In the genomic region with DNA sequence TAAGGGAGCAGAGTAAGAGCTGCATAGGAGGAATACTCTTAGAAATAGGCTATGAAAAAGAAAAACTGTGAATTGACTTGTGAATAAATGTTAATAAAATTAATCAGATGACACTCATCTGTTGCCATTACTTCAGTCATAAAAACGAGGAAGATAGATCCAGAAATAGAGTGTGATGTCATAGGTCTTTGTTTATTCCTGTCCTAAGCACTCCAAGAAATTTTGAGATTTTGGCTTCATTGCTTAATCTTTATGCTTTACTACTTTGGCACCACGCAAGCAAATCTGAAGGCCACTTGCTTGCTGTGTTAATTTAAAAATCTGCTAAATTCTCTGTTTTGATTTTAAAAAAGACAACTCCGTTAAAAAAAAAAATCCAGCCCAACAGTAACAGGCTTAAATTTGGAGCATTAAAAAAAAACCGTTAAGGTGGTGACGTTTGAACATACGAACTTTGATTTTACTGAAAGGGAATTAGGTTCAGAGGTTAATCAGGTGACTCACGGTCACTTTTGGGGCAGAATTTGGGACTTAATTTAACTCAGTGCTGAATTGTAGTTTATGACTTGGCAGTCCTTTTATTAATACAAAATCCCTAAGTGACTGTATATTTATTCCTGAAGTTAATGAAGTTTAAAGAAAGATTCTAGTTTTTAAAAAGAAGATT, we compare ENCODE assay signal across 10 cellular contexts. TPM values are rescaled to one million over a fixed set of nuclear protein-coding genes. Genes with fewer than 3 reads are reported as not detected.
DNase-seq lines count a peak whose midpoint lies in the region; ATAC-seq and TF ChIP-seq lines count a peak whose summit lies in the region.
"Had no signal": no experiment of that assay in that cellular context is flagged by ENCODE, and none has a peak within 500 bp of the region (broad histone marks: within the 10 kb centered on the region; RNA-seq: fewer than 3 reads in every experiment).

No MANE protein-coding gene starts in this region.

- H3K4me1 ChIP-seq in thoracic aorta (ENCODE audit: control insufficient read depth in 1 of 2, low read depth in 2 of 2), result peaks cover 20 to 36% of the 10 kb centered on the region in 2 donors
- H3K4me1 ChIP-seq in ovary (ENCODE audit: insufficient read depth), result peaks cover 7% of the 10 kb centered on the region

- H3K4me1 Mint-ChIP-seq in T-cell, result peaks cover 39 to 55% (median 44%) of the 10 kb centered on the region in 3 donors

- peak overlapping the region; percentile 96 for H3K4me3 ChIP-seq in thoracic aorta
- H3K4me3 ChIP-seq in ovary, result no peak overlapping the region

- no peak for TF ChIP-seq POLR2A in ovary (IDR thresholded peaks at IDR 0.05)

- H3K36me3 ChIP-seq in thoracic aorta, result peaks cover 16% of the 10 kb centered on the region
- H3K36me3 ChIP-seq in ovary, result no peaks in the 10 kb centered on the region

- no peaks in the 10 kb centered on the region for H3K9me3 Mint-ChIP-seq in T-cell
- H3K9me3 Mint-ChIP-seq: IgD-negative memory B cell had no signal

- H3K27ac ChIP-seq in thoracic aorta (peak overlapping the region; percentile 69 to 98), ovary (peak overlapping the region in 1 of 2 donors; percentile 34)

- H3K27me3 ChIP-seq in thoracic aorta (replicated peaks; ENCODE audit: insufficient read depth) (no peaks in the 10 kb centered on the region), ovary (no peaks in the 10 kb centered on the region)

- POLR2A ChIA-PET in T-cell (lab: Charles Lee), result interaction anchor here in 1 of 2 donors (4.8 kb wide), 1 partner anchor 9 kb away, joined by 37 read pairs; no protein-coding TSS in a partner anchor
- POLR2A ChIA-PET in HEK293T (lab: Yijun Ruan, JAX), result no interaction called here

- intact Hi-C loops in ovary (cut with DNase I), result loop anchor here in 1 of 4 donors (5.0 kb wide), 1 partner anchor 246 kb away; the partner anchor contains the start of genes DOCK4 and ZNF277

- no peaks in the 10 kb centered on the region for H3K27me3 Mint-ChIP-seq in T-cell
- H3K27me3 Mint-ChIP-seq: IgD-negative memory B cell had no signal

- TF ChIP-seq CTCF in thoracic aorta (IDR thresholded peaks at IDR 0.05) (no peak), ovary (IDR thresholded peaks at IDR 0.05) (no peak)

- no peak overlapping the region for H3K27ac Mint-ChIP-seq in T-cell
- H3K27ac Mint-ChIP-seq: IgD-negative memory B cell had no signal

- no peak overlapping the region for H3K4me3 Mint-ChIP-seq in T-cell

- CTCF ChIA-PET in T-cell (lab: Charles Lee) (no interaction called here), HEK293T (lab: Yijun Ruan, JAX) (no interaction called here)

- WGBS in ovary, 3 donors, result 25 to 29% (median 25%) methylated on average over 7 of the region's 7 CpGs

- no peak for TF ChIP-seq EP300 in ovary (IDR thresholded peaks at IDR 0.05)

- no peak for ATAC-seq in thoracic aorta (ENCODE audit: insufficient number of reproducible peaks, low FRiP score, low read depth)
- ATAC-seq in T-cell (replicated peaks in 1 of 4), result no peak

- H3K36me3 Mint-ChIP-seq in T-cell, result peaks cover 10% of the 10 kb centered on the region
- H3K36me3 Mint-ChIP-seq: IgD-negative memory B cell had no signal

- H3K9me3 ChIP-seq in thoracic aorta (no peaks in the 10 kb centered on the region), ovary (no peaks in the 10 kb centered on the region)

- DNase-seq in SIG-M5 treated with dmso at 0.1 percent for 504 hours (lab: John Stamatoyannopoulos, UW; ENCODE audit: unreplicated experiment) (peak; percentile 11), SIG-M5 (lab: John Stamatoyannopoulos, UW) (no peak), amniotic epithelial cell (ENCODE audit: low read depth) (peak; percentile 66), iris pigment epithelial cell (ENCODE audit: low read depth) (peak; percentile 79), thoracic aorta (ENCODE audit: low spot score) (no peak), ovary (no peak), T-cell (no peak), HEK293T (ENCODE audit: extremely low spot score) (no peak)
- DNase-seq: stimulated activated CD4-positive, alpha-beta T cell treated with anti-CD3 and anti-CD28 coated beads, Interleukin-2, amount 100 ng/mL, for 48 hours had no signal

TF ChIP-seq in HEK293T, 16 proteins besides CTCF, POLR2A, EP300 and RAD21:
- no peak for TF ChIP-seq ZNF384 (IDR thresholded peaks at IDR 0.05)
- TF ChIP-seq ELF4 (IDR thresholded peaks at IDR 0.05), result no peak
- TF ChIP-seq FOXK2 (IDR thresholded peaks at IDR 0.05), result no peak
- TF ChIP-seq FOXM1 (IDR thresholded peaks at IDR 0.05; ENCODE audit: borderline replicate concordance), result no peak
- TF ChIP-seq CTBP1 (IDR thresholded peaks at IDR 0.05; ENCODE audit: borderline replicate concordance), result no peak
- no peak for TF ChIP-seq L3MBTL2 (conservative IDR thresholded peaks at IDR 0.05)
- no peak for TF ChIP-seq SUZ12 (IDR thresholded peaks at IDR 0.05)
- no peak for TF ChIP-seq FOXA1 (IDR thresholded peaks at IDR 0.05)
- TF ChIP-seq LEF1 (IDR thresholded peaks at IDR 0.05; ENCODE audit: borderline replicate concordance), result no peak
- TF ChIP-seq TARDBP (IDR thresholded peaks at IDR 0.05), result no peak

RNA-seq across cellular contexts. Expression of gene IFRD1, which starts 3.4 kb away (rescaled TPM):
- total RNA-seq in thoracic aorta, result 10 to 100 TPM; 67.0 to 99.6 TPM
- total RNA-seq in ovary, result 10 to 100 TPM; 35.1 to 75.1 (median 58.1) TPM
- 10 to 100 TPM; 21.2 to 29.3 TPM for polyA plus RNA-seq in ovary
- 100 to 1,000 TPM in 2 of 5 donors, 10 to 100 TPM in 3; 45.0 to 268 (median 52.1) TPM for total RNA-seq in T-cell

RNA-seq across cellular contexts. Expression of gene LSMEM1, which starts 27.2 kb away (rescaled TPM):
- 1 to 10 TPM; 2.6 to 5.8 TPM for total RNA-seq in thoracic aorta
- 1 to 10 TPM in 4 of 7 donors, under 1 TPM in 3; 0.79 to 2.3 (median 1.1) TPM for total RNA-seq in ovary
- polyA plus RNA-seq in ovary, result under 1 TPM; 0.40 to 0.83 TPM
- total RNA-seq in T-cell, result 1 to 10 TPM; 1.4 to 2.9 (median 1.6) TPM

Comparison
In these comparisons a context has a peak if more than half of its experiments do, and no peak if none do; other contexts are left out.
1. DNase-seq: peak in SIG-M5 treated with dmso at 0.1 percent for 504 hours (single experiment), amniotic epithelial cell (single experiment) and iris pigment epithelial cell (single experiment); none in SIG-M5 (single experiment), thoracic aorta (single experiment), ovary (0 of 5), T-cell (0 of 34) and HEK293T (single experiment).